ENCODE assay signal across 1 cellular context in genomic region chr3:133576169-133576568, GRCh38.
TF ChIP-seq lines count a peak whose summit lies in the region.

No MANE protein-coding gene starts in this region.

TF ChIP-seq in GM23338, 12 proteins besides CTCF, POLR2A, EP300 and RAD21 (continued from another document):
- TF ChIP-seq ZNF114 (CRISPR knock-in tag; IDR thresholded peaks at IDR 0.05): no peak
TF ChIP-seq in GM23338: peak in this region for 0.
